In the genomic region with DNA sequence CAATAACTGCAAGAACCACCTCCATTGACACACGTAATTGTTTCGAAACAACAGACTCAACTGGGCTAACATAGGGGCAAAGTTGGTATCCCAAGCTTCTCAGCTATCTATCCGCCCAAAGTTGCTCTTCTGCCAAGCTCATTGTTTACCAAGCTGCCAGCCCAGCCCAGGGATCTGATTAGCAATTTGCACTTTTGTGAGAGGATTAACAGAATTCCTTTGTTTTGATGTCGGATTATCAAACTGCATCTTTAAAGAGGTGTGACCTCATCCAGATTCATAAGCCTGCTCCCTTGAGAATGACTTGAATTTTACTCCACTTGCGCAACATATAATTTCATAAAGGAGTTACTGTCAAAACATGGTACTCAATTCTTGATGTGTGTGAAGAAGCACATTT, we compare ENCODE assay signal across 1 cellular context.
TF ChIP-seq lines count a peak whose summit lies in the region.

No MANE protein-coding gene starts in this region.

TF ChIP-seq in HEK293, 187 proteins besides CTCF, POLR2A, EP300 and RAD21 (continued from another document and continues in another):
- no peak for TF ChIP-seq ZNF112 (tag by site-specific recombination; IDR thresholded peaks at IDR 0.05)
- no peak for TF ChIP-seq ZNF837 (tag by site-specific recombination; IDR thresholded peaks at IDR 0.05)
- TF ChIP-seq, protein P1, sequence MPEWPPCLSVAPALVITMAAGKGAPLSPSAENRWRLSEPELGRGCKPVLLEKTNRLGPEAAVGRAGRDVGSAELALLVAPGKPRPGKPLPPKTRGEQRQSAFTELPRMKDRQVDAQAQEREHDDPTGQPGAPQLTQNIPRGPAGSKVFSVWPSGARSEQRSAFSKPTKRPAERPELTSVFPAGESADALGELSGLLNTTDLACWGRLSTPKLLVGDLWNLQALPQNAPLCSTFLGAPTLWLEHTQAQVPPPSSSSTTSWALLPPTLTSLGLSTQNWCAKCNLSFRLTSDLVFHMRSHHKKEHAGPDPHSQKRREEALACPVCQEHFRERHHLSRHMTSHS (tag by site-specific recombination; IDR thresholded peaks at IDR 0.05) = no peak
- no peak for TF ChIP-seq ZNF571 (tag by site-specific recombination; IDR thresholded peaks at IDR 0.05)
- no peak for TF ChIP-seq ZNF623 (tag by site-specific recombination; IDR thresholded peaks at IDR 0.05)
- peak; percentile 55; the same call in 1 of the 2 replicates for TF ChIP-seq ZNF394 (tag by site-specific recombination; IDR thresholded peaks at IDR 0.05; ENCODE audit: borderline replicate concordance)
- TF ChIP-seq, protein P2, sequence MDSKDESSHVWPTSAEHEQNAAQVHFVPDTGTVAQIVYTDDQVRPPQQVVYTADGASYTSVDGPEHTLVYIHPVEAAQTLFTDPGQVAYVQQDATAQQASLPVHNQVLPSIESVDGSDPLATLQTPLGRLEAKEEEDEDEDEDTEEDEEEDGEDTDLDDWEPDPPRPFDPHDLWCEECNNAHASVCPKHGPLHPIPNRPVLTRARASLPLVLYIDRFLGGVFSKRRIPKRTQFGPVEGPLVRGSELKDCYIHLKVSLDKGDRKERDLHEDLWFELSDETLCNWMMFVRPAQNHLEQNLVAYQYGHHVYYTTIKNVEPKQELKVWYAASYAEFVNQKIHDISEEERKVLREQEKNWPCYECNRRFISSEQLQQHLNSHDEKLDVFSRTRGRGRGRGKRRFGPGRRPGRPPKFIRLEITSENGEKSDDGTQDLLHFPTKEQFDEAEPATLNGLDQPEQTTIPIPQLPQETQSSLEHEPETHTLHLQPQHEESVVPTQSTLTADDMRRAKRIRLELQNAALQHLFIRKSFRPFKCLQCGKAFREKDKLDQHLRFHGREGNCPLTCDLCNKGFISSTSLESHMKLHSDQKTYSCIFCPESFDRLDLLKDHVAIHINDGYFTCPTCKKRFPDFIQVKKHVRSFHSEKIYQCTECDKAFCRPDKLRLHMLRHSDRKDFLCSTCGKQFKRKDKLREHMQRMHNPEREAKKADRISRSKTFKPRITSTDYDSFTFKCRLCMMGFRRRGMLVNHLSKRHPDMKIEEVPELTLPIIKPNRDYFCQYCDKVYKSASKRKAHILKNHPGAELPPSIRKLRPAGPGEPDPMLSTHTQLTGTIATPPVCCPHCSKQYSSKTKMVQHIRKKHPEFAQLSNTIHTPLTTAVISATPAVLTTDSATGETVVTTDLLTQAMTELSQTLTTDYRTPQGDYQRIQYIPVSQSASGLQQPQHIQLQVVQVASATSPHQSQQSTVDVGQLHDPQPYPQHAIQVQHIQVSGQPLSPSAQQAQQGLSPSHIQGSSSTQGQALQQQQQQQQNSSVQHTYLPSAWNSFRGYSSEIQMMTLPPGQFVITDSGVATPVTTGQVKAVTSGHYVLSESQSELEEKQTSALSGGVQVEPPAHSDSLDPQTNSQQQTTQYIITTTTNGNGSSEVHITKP (tag by site-specific recombination; IDR thresholded peaks at IDR 0.05) = 0 out of 2 replicates have a peak, but pooled peaks have one; percentile 10
- no peak for TF ChIP-seq REPIN1 (tag by site-specific recombination; IDR thresholded peaks at IDR 0.05; ENCODE audit: low read depth)
- TF ChIP-seq, protein P3, sequence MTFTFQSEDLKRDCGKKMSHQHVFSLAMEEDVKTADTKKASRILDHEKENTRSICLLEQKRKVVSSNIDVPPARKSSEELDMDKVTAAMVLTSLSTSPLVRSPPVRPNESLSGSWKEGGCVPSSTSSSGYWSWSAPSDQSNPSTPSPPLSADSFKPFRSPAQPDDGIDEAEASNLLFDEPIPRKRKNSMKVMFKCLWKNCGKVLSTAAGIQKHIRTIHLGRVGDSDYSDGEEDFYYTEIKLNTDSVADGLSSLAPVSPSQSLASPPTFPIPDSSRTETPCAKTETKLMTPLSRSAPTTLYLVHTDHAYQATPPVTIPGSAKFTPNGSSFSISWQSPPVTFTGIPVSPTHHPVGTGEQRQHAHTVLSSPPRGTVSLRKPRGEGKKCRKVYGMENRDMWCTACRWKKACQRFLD (tag by site-specific recombination; IDR thresholded peaks at IDR 0.05) = no peak
- peak; percentile 69 for TF ChIP-seq ZNF366 (tag by site-specific recombination; conservative IDR thresholded peaks at IDR 0.05)
- TF ChIP-seq ZNF843 (tag by site-specific recombination; IDR thresholded peaks at IDR 0.05) = peak; percentile 55; the same call in 1 of the 2 replicates
- no peak for TF ChIP-seq SP2 (tag by site-specific recombination; IDR thresholded peaks at IDR 0.05)
- TF ChIP-seq, protein P4, sequence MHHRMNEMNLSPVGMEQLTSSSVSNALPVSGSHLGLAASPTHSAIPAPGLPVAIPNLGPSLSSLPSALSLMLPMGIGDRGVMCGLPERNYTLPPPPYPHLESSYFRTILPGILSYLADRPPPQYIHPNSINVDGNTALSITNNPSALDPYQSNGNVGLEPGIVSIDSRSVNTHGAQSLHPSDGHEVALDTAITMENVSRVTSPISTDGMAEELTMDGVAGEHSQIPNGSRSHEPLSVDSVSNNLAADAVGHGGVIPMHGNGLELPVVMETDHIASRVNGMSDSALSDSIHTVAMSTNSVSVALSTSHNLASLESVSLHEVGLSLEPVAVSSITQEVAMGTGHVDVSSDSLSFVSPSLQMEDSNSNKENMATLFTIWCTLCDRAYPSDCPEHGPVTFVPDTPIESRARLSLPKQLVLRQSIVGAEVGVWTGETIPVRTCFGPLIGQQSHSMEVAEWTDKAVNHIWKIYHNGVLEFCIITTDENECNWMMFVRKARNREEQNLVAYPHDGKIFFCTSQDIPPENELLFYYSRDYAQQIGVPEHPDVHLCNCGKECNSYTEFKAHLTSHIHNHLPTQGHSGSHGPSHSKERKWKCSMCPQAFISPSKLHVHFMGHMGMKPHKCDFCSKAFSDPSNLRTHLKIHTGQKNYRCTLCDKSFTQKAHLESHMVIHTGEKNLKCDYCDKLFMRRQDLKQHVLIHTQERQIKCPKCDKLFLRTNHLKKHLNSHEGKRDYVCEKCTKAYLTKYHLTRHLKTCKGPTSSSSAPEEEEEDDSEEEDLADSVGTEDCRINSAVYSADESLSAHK (tag by site-specific recombination; IDR thresholded peaks at IDR 0.05) = no peak
- TF ChIP-seq, protein P5, sequence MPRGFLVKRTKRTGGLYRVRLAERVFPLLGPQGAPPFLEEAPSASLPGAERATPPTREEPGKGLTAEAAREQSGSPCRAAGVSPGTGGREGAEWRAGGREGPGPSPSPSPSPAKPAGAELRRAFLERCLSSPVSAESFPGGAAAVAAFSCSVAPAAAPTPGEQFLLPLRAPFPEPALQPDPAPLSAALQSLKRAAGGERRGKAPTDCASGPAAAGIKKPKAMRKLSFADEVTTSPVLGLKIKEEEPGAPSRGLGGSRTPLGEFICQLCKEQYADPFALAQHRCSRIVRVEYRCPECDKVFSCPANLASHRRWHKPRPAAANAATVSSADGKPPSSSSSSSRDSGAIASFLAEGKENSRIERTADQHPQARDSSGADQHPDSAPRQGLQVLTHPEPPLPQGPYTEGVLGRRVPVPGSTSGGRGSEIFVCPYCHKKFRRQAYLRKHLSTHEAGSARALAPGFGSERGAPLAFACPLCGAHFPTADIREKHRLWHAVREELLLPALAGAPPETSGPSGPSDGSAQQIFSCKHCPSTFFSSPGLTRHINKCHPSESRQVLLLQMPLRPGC (tag by site-specific recombination; IDR thresholded peaks at IDR 0.05) = no peak
- no peak for TF ChIP-seq GLI2 (tag by site-specific recombination; IDR thresholded peaks at IDR 0.05; ENCODE audit: borderline replicate concordance, low read depth)
- TF ChIP-seq, protein P6, sequence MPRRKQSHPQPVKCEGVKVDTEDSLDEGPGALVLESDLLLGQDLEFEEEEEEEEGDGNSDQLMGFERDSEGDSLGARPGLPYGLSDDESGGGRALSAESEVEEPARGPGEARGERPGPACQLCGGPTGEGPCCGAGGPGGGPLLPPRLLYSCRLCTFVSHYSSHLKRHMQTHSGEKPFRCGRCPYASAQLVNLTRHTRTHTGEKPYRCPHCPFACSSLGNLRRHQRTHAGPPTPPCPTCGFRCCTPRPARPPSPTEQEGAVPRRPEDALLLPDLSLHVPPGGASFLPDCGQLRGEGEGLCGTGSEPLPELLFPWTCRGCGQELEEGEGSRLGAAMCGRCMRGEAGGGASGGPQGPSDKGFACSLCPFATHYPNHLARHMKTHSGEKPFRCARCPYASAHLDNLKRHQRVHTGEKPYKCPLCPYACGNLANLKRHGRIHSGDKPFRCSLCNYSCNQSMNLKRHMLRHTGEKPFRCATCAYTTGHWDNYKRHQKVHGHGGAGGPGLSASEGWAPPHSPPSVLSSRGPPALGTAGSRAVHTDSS (tag by site-specific recombination; IDR thresholded peaks at IDR 0.05) = 0 out of 2 replicates have a peak, but pooled peaks have one; percentile 8
- no peak for TF ChIP-seq ZNF654 (tag by site-specific recombination; IDR thresholded peaks at IDR 0.05; ENCODE audit: low read depth)
- TF ChIP-seq ZNF184 (tag by site-specific recombination; IDR thresholded peaks at IDR 0.05) = 0 out of 2 replicates have a peak, but pooled peaks have one; percentile 21
- TF ChIP-seq, protein P7, sequence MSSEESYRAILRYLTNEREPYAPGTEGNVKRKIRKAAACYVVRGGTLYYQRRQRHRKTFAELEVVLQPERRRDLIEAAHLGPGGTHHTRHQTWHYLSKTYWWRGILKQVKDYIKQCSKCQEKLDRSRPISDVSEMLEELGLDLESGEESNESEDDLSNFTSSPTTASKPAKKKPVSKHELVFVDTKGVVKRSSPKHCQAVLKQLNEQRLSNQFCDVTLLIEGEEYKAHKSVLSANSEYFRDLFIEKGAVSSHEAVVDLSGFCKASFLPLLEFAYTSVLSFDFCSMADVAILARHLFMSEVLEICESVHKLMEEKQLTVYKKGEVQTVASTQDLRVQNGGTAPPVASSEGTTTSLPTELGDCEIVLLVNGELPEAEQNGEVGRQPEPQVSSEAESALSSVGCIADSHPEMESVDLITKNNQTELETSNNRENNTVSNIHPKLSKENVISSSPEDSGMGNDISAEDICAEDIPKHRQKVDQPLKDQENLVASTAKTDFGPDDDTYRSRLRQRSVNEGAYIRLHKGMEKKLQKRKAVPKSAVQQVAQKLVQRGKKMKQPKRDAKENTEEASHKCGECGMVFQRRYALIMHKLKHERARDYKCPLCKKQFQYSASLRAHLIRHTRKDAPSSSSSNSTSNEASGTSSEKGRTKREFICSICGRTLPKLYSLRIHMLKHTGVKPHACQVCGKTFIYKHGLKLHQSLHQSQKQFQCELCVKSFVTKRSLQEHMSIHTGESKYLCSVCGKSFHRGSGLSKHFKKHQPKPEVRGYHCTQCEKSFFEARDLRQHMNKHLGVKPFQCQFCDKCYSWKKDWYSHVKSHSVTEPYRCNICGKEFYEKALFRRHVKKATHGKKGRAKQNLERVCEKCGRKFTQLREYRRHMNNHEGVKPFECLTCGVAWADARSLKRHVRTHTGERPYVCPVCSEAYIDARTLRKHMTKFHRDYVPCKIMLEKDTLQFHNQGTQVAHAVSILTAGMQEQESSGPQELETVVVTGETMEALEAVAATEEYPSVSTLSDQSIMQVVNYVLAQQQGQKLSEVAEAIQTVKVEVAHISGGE (tag by site-specific recombination; conservative IDR thresholded peaks at IDR 0.05; ENCODE audit: low read depth) = no peak
- TF ChIP-seq, protein P8, sequence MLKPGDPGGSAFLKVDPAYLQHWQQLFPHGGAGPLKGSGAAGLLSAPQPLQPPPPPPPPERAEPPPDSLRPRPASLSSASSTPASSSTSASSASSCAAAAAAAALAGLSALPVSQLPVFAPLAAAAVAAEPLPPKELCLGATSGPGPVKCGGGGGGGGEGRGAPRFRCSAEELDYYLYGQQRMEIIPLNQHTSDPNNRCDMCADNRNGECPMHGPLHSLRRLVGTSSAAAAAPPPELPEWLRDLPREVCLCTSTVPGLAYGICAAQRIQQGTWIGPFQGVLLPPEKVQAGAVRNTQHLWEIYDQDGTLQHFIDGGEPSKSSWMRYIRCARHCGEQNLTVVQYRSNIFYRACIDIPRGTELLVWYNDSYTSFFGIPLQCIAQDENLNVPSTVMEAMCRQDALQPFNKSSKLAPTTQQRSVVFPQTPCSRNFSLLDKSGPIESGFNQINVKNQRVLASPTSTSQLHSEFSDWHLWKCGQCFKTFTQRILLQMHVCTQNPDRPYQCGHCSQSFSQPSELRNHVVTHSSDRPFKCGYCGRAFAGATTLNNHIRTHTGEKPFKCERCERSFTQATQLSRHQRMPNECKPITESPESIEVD (tag by site-specific recombination; IDR thresholded peaks at IDR 0.05) = peak; percentile 84
- no peak for TF ChIP-seq ZNF24 (tag by site-specific recombination; IDR thresholded peaks at IDR 0.05)
- TF ChIP-seq, protein P9, sequence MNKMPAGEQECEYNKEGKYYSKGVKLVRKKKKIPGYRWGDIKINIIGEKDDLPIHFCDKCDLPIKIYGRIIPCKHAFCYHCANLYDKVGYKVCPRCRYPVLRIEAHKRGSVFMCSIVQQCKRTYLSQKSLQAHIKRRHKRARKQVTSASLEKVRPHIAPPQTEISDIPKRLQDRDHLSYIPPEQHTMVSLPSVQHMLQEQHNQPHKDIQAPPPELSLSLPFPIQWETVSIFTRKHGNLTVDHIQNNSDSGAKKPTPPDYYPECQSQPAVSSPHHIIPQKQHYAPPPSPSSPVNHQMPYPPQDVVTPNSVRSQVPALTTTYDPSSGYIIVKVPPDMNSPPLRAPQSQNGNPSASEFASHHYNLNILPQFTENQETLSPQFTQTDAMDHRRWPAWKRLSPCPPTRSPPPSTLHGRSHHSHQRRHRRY (tag by site-specific recombination; IDR thresholded peaks at IDR 0.05) = no peak
- TF ChIP-seq, protein P10, sequence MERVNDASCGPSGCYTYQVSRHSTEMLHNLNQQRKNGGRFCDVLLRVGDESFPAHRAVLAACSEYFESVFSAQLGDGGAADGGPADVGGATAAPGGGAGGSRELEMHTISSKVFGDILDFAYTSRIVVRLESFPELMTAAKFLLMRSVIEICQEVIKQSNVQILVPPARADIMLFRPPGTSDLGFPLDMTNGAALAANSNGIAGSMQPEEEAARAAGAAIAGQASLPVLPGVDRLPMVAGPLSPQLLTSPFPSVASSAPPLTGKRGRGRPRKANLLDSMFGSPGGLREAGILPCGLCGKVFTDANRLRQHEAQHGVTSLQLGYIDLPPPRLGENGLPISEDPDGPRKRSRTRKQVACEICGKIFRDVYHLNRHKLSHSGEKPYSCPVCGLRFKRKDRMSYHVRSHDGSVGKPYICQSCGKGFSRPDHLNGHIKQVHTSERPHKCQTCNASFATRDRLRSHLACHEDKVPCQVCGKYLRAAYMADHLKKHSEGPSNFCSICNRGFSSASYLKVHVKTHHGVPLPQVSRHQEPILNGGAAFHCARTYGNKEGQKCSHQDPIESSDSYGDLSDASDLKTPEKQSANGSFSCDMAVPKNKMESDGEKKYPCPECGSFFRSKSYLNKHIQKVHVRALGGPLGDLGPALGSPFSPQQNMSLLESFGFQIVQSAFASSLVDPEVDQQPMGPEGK (tag by site-specific recombination; IDR thresholded peaks at IDR 0.05) = no peak
- TF ChIP-seq ZNF776 (tag by site-specific recombination; IDR thresholded peaks at IDR 0.05; ENCODE audit: borderline replicate concordance) = no peak
- TF ChIP-seq ZNF133 (tag by site-specific recombination; IDR thresholded peaks at IDR 0.05) = no peak
- TF ChIP-seq ZNF777 (tag by site-specific recombination; IDR thresholded peaks at IDR 0.05; ENCODE audit: borderline replicate concordance) = no peak
- TF ChIP-seq ZNF302 (tag by site-specific recombination; IDR thresholded peaks at IDR 0.05; ENCODE audit: low read depth) = no peak
- no peak for TF ChIP-seq TCF7L2 (IDR thresholded peaks at IDR 0.05; ENCODE audit: borderline replicate concordance, low read depth, low read length)
- TF ChIP-seq ZNF391 (tag by site-specific recombination; IDR thresholded peaks at IDR 0.05; ENCODE audit: borderline replicate concordance, low read depth) = no peak
- TF ChIP-seq, protein P11, sequence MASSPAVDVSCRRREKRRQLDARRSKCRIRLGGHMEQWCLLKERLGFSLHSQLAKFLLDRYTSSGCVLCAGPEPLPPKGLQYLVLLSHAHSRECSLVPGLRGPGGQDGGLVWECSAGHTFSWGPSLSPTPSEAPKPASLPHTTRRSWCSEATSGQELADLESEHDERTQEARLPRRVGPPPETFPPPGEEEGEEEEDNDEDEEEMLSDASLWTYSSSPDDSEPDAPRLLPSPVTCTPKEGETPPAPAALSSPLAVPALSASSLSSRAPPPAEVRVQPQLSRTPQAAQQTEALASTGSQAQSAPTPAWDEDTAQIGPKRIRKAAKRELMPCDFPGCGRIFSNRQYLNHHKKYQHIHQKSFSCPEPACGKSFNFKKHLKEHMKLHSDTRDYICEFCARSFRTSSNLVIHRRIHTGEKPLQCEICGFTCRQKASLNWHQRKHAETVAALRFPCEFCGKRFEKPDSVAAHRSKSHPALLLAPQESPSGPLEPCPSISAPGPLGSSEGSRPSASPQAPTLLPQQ (tag by site-specific recombination; IDR thresholded peaks at IDR 0.05) = 0 out of 2 replicates have a peak, but pooled peaks have one; percentile 24
